Comparison of ENCODE assay signal across 8 cellular contexts in genomic region chr21:33916200-33916567, GRCh38. TPM values are rescaled to one million over a fixed set of nuclear protein-coding genes. Genes with fewer than 3 reads are reported as not detected.
A peak's percentile ranks its signal among the peaks of the same experiment; 100 is the strongest.
DNase-seq lines count a peak whose midpoint lies in the region; ATAC-seq and TF ChIP-seq lines count a peak whose summit lies in the region.

No MANE protein-coding gene starts in this region.

- H3K36me3 Mint-ChIP-seq in activated naive CD4-positive, alpha-beta T cell treated with anti-CD3 and anti-CD28 coated beads for 36 hours (ENCODE audit: low read depth), result peaks cover 14% of the 10 kb centered on the region

- no peak for TF ChIP-seq RAD21 in liver (IDR thresholded peaks at IDR 0.05)

- CTCF ChIA-PET in activated naive CD4-positive, alpha-beta T cell treated with anti-CD3 and anti-CD28 coated beads for 36 hours (lab: Charles Lee), result interaction anchor here (2.3 kb wide), 1 partner anchor 8 kb away, joined by 11 read pairs; no protein-coding TSS in a partner anchor

- H3K27me3 ChIP-seq in liver (ENCODE audit: control insufficient read depth in 4 of 4, insufficient read depth in 4 of 4, low read length in 3 of 4) (no peaks in the 10 kb centered on the region), upper lobe of right lung (no peaks in the 10 kb centered on the region)

- H3K9me3 ChIP-seq in liver (ENCODE audit: control insufficient read depth in 4 of 4, low read length in 3 of 4), result no peaks in the 10 kb centered on the region
- no peaks in the 10 kb centered on the region for H3K9me3 ChIP-seq in upper lobe of right lung
- no peaks in the 10 kb centered on the region for H3K9me3 ChIP-seq in mucosa of descending colon

- peaks cover 27% of the 10 kb centered on the region for H3K4me1 Mint-ChIP-seq in activated naive CD4-positive, alpha-beta T cell treated with anti-CD3 and anti-CD28 coated beads for 36 hours (ENCODE audit: low read depth)

- no peaks in the 10 kb centered on the region for H3K9me3 Mint-ChIP-seq in activated naive CD4-positive, alpha-beta T cell treated with anti-CD3 and anti-CD28 coated beads for 36 hours

- peaks cover 4 to 20% (median 13%) of the 10 kb centered on the region in 4 donors for H3K36me3 ChIP-seq in liver (ENCODE audit: control insufficient read depth in 4 of 4, insufficient read depth in 3 of 4, low read depth in 1 of 4, low read length in 3 of 4)
- H3K36me3 ChIP-seq in upper lobe of right lung, result peaks cover 24% of the 10 kb centered on the region
- H3K36me3 ChIP-seq in mucosa of descending colon (ENCODE audit: low read depth), result no peaks in the 10 kb centered on the region

- H3K4me3 Mint-ChIP-seq in activated naive CD4-positive, alpha-beta T cell treated with anti-CD3 and anti-CD28 coated beads for 36 hours, result peak overlapping the region; percentile 98

- no peak overlapping the region for H3K9ac ChIP-seq in liver (ENCODE audit: low read depth in 1 of 2, low read length in 2 of 2)

- peak overlapping the region; percentile 95 for H3K27ac Mint-ChIP-seq in activated naive CD4-positive, alpha-beta T cell treated with anti-CD3 and anti-CD28 coated beads for 36 hours

- no peaks in the 10 kb centered on the region for H3K27me3 Mint-ChIP-seq in activated naive CD4-positive, alpha-beta T cell treated with anti-CD3 and anti-CD28 coated beads for 36 hours (ENCODE audit: low read depth)

- peak overlapping the region; percentile 88 for H3K27ac ChIP-seq in angular gyrus (ENCODE audit: low read depth, low read length)
- H3K27ac ChIP-seq in liver (ENCODE audit: low read depth in 1 of 2, low read length in 2 of 2), result no peak overlapping the region
- H3K27ac ChIP-seq in upper lobe of right lung, result peak overlapping the region; percentile 89

- 61% methylated on average over 5 of the region's 5 CpGs for WGBS in liver

- H3K4me1 ChIP-seq in liver (ENCODE audit: control insufficient read depth in 4 of 4, insufficient read depth in 4 of 4, low read length in 3 of 4) (peaks cover 0 to 30% (median 14%) of the 10 kb centered on the region in 4 donors), upper lobe of right lung (peaks cover 12% of the 10 kb centered on the region), mucosa of descending colon (ENCODE audit: low read depth) (peaks cover 8% of the 10 kb centered on the region)

- TF ChIP-seq CTCF in liver (IDR thresholded peaks at IDR 0.05; ENCODE audit: low read depth, low read length, missing input control) (no peak), upper lobe of right lung (IDR thresholded peaks at IDR 0.05) (no peak), mucosa of descending colon (IDR thresholded peaks at IDR 0.05) (no peak)

- intact Hi-C loops in activated naive CD4-positive, alpha-beta T cell treated with anti-CD3 and anti-CD28 coated beads for 36 hours (cut with micrococcal nuclease), result loop anchor here (5.0 kb wide), 1 partner anchor 701 kb away; the partner anchor contains the start of gene RCAN1
- intact Hi-C loops in upper lobe of right lung (cut with DNase I) (no loop called here), mucosa of descending colon (cut with DNase I, micrococcal nuclease) (no loop called here)

- DNase-seq in activated naive CD4-positive, alpha-beta T cell treated with anti-CD3 and anti-CD28 coated beads for 36 hours, result no peak
- DNase-seq in activated naive CD4-positive, alpha-beta T cell (lab: John Stamatoyannopoulos, UW), result no peak
- DNase-seq in upper lobe of right lung (no peak), mucosa of descending colon (no peak), epidermal melanocyte (ENCODE audit: insufficient read length, low spot score) (no peak)
- DNase-seq in stimulated activated CD8-positive, alpha-beta memory T cell treated with anti-CD3 and anti-CD28 coated beads, Interleukin-4, amount 100 ng/mL, for 48 hours, result no peak

- no peak for ATAC-seq in upper lobe of right lung
- no peak for ATAC-seq in mucosa of descending colon

- peak overlapping the region; percentile 51 to 93 (median 91) for H3K4me3 ChIP-seq in liver (ENCODE audit: low read depth in 1 of 3, low read length in 3 of 3)
- H3K4me3 ChIP-seq in upper lobe of right lung, result peak overlapping the region; percentile 95
- no peak overlapping the region for H3K4me3 ChIP-seq in mucosa of descending colon

TF ChIP-seq in liver, 16 proteins besides CTCF, POLR2A, EP300 and RAD21:
- TF ChIP-seq GABPA (IDR thresholded peaks at IDR 0.05 in 1 of 2, conservative IDR thresholded peaks at IDR 0.05 in 1 of 2) (no peak), HNF4G (IDR thresholded peaks at IDR 0.05) (no peak), SP1 (IDR thresholded peaks at IDR 0.05) (no peak), FOXA2 (IDR thresholded peaks at IDR 0.05) (no peak), NR2F2 (IDR thresholded peaks at IDR 0.05) (no peak), FOXA1 (IDR thresholded peaks at IDR 0.05) (no peak), TAF1 (conservative IDR thresholded peaks at IDR 0.05) (no peak), ZBTB33 (IDR thresholded peaks at IDR 0.05) (no peak), REST (IDR thresholded peaks at IDR 0.05) (no peak), MAX (IDR thresholded peaks at IDR 0.05) (no peak), HNF4A (conservative IDR thresholded peaks at IDR 0.05) (no peak), YY1 (IDR thresholded peaks at IDR 0.05) (no peak), RXRA (IDR thresholded peaks at IDR 0.05) (no peak)

RNA-seq across cellular contexts. Expression of gene ATP5PO, which starts 0.6 kb away (rescaled TPM):
- total RNA-seq in activated naive CD4-positive, alpha-beta T cell treated with anti-CD3 and anti-CD28 coated beads for 36 hours, result 100 to 1,000 TPM; 230 TPM
- 100 to 1,000 TPM in 1 of 2 donors, 10 to 100 TPM in 1; 72.8 to 104 TPM for total RNA-seq in liver
- 100 to 1,000 TPM; 157 to 200 TPM for polyA plus RNA-seq in liver
- 107 TPM for total RNA-seq in upper lobe of right lung
- total RNA-seq in mucosa of descending colon, result 100 to 1,000 TPM; 223 to 297 (median 282) TPM

Comparison
In these comparisons a context has a peak if more than half of its experiments do, and no peak if none do; other contexts are left out.
1. H3K27ac ChIP-seq: peak in angular gyrus (single experiment) and upper lobe of right lung (single experiment); none in liver (0 of 2).